In genomic region chr5:55650391-55650790, GRCh38 we compare ENCODE assay signal across 14 cellular contexts.
DNase-seq lines count a peak whose midpoint lies in the region; TF ChIP-seq lines count a peak whose summit lies in the region.
"Had no signal": no experiment of that assay in that cellular context is flagged by ENCODE, and none has a peak within 500 bp of the region (broad histone marks: within the 10 kb centered on the region; RNA-seq: fewer than 3 reads in every experiment).

No MANE protein-coding gene starts in this region.

- TF ChIP-seq POLR2A in NB4 (IDR thresholded peaks at IDR 0.05; ENCODE audit: extremely low read depth, insufficient read length), result no peak

- H3K4me3 ChIP-seq in NB4 (ENCODE audit: low read depth, low read length) (no peak overlapping the region), astrocyte of the spinal cord (ENCODE audit: low read depth, low read length) (no peak overlapping the region), retinal pigment epithelial cell (ENCODE audit: low read length) (no peak overlapping the region), brain microvascular endothelial cell (ENCODE audit: low read depth, low read length) (no peak overlapping the region)
- H3K4me3 ChIP-seq: A549 had no signal

- no peak overlapping the region for H3K27ac Mint-ChIP-seq in activated CD4-positive, alpha-beta T cell treated with anti-CD3 and anti-CD28 coated beads, Interleukin-2, amount 10 ng/mL, durations not matched to agents 24 days and 14 days

- peaks cover 25% of the 10 kb centered on the region for H3K4me1 Mint-ChIP-seq in activated CD4-positive, alpha-beta T cell treated with anti-CD3 and anti-CD28 coated beads, Interleukin-2, amount 10 ng/mL, durations not matched to agents 24 days and 14 days

- no peaks in the 10 kb centered on the region for H3K9me3 Mint-ChIP-seq in activated CD4-positive, alpha-beta T cell treated with anti-CD3 and anti-CD28 coated beads, Interleukin-2, amount 10 ng/mL, durations not matched to agents 24 days and 14 days

- H3K4me3 Mint-ChIP-seq in activated CD4-positive, alpha-beta T cell treated with anti-CD3 and anti-CD28 coated beads, Interleukin-2, amount 10 ng/mL, durations not matched to agents 24 days and 14 days, result peak overlapping the region; percentile 57

- peaks cover 42% of the 10 kb centered on the region for H3K36me3 Mint-ChIP-seq in activated CD4-positive, alpha-beta T cell treated with anti-CD3 and anti-CD28 coated beads, Interleukin-2, amount 10 ng/mL, durations not matched to agents 24 days and 14 days (ENCODE audit: low read depth)

- in situ Hi-C loops in astrocyte of the spinal cord (cut with HindIII; ENCODE audit: low sequenced_read_pairs) (no loop called here), brain microvascular endothelial cell (cut with HindIII; ENCODE audit: low pct_ligation_motif_present, low sequenced_read_pairs) (no loop called here)

- no peaks in the 10 kb centered on the region for H3K36me3 ChIP-seq in brain microvascular endothelial cell (replicated peaks)

- peak; percentile 73 for DNase-seq in activated CD4-positive, alpha-beta T cell treated with anti-CD3 and anti-CD28 coated beads, Interleukin-2, amount 10 ng/mL, durations not matched to agents 24 days and 14 days
- no peak for DNase-seq in activated CD4-positive, alpha-beta T cell treated with anti-CD3 and anti-CD28 coated beads for 48 hours
- peak; percentile 18 for DNase-seq in NB4 (ENCODE audit: low read depth)
- peak; percentile 80 for DNase-seq in astrocyte of the spinal cord (ENCODE audit: low read depth, low spot score)
- peak; percentile 63 for DNase-seq in retinal pigment epithelial cell (ENCODE audit: low read depth)
- no peak for DNase-seq in brain microvascular endothelial cell
- DNase-seq in NCI-H510A treated with DMSO at 0.1 percent for 48 hours (lab: John Stamatoyannopoulos, UW), result no peak
- no peak for DNase-seq in middle frontal gyrus (ENCODE audit: extremely low spot score, low spot score)
- DNase-seq: anterior cingulate cortex; kidney glomerular epithelial cell; NCI-H1105 treated with DMSO at 0.1 percent for 48 hours; nucleus accumbens; stimulated activated CD4-positive, alpha-beta T cell treated with anti-CD3 and anti-CD28 coated beads, Interleukin-4, amount 100 ng/mL, for 1 hour had no signal

- no peak for TF ChIP-seq CTCF in NB4 (IDR thresholded peaks at IDR 0.05; ENCODE audit: low read depth, low read length)
- TF ChIP-seq CTCF in astrocyte of the spinal cord (IDR thresholded peaks at IDR 0.05; ENCODE audit: low read depth, low read length), result no peak
- TF ChIP-seq CTCF in retinal pigment epithelial cell (conservative IDR thresholded peaks at IDR 0.05; ENCODE audit: low read depth, low read length), result no peak
- no peak for TF ChIP-seq CTCF in brain microvascular endothelial cell (IDR thresholded peaks at IDR 0.05; ENCODE audit: low read depth, low read length, missing control alignments)

- no peaks in the 10 kb centered on the region for H3K27me3 ChIP-seq in brain microvascular endothelial cell (replicated peaks)

- no peak overlapping the region for H3K27ac ChIP-seq in brain microvascular endothelial cell
- H3K27ac ChIP-seq: A549 had no signal

- no peaks in the 10 kb centered on the region for H3K27me3 Mint-ChIP-seq in activated CD4-positive, alpha-beta T cell treated with anti-CD3 and anti-CD28 coated beads, Interleukin-2, amount 10 ng/mL, durations not matched to agents 24 days and 14 days

- intact Hi-C loops in activated CD4-positive, alpha-beta T cell treated with anti-CD3 and anti-CD28 coated beads, Interleukin-2, amount 10 ng/mL, durations not matched to agents 24 days and 14 days (cut with micrococcal nuclease), result no loop called here

Comparison
In these comparisons a context has a peak if more than half of its experiments do, and no peak if none do; other contexts are left out.
1. DNase-seq: peak in activated CD4-positive, alpha-beta T cell treated with anti-CD3 and anti-CD28 coated beads, Interleukin-2, amount 10 ng/mL, durations not matched to agents 24 days and 14 days (single experiment), NB4 (single experiment), astrocyte of the spinal cord (single experiment) and retinal pigment epithelial cell (single experiment); none in activated CD4-positive, alpha-beta T cell treated with anti-CD3 and anti-CD28 coated beads for 48 hours (single experiment), brain microvascular endothelial cell (single experiment), NCI-H510A treated with DMSO at 0.1 percent for 48 hours (single experiment) and middle frontal gyrus (single experiment).